11 cellular contexts compared by ENCODE assay signal in genomic region chr12:51482808-51483532, GRCh38. TPM values are rescaled to one million over a fixed set of nuclear protein-coding genes. Genes with fewer than 3 reads are reported as not detected.
DNase-seq lines count a peak whose midpoint lies in the region; ATAC-seq and TF ChIP-seq lines count a peak whose summit lies in the region.
"Had no signal": no experiment of that assay in that cellular context is flagged by ENCODE, and none has a peak within 500 bp of the region (broad histone marks: within the 10 kb centered on the region; RNA-seq: fewer than 3 reads in every experiment).

No MANE protein-coding gene starts in this region.

- peaks cover 4% of the 10 kb centered on the region for H3K9me3 Mint-ChIP-seq in activated CD4-positive, alpha-beta T cell treated with anti-CD3 and anti-CD28 coated beads, Interleukin-2, amount 10 ng/mL, durations not matched to agents 24 days and 14 days
- H3K9me3 Mint-ChIP-seq in endothelial cell (ENCODE audit: unreplicated experiment) = no peaks in the 10 kb centered on the region

- no peaks in the 10 kb centered on the region for H3K27me3 ChIP-seq in effector memory CD4-positive, alpha-beta T cell (replicated peaks; ENCODE audit: control insufficient read depth, insufficient read depth, low read length, poor library complexity, severe bottlenecking)
- no peaks in the 10 kb centered on the region for H3K27me3 ChIP-seq in body of pancreas

- ATAC-seq in GM21619 (IDR thresholded peaks at IDR 0.05; ENCODE audit: unreplicated experiment) (no peak), HG02938 (IDR thresholded peaks at IDR 0.05; ENCODE audit: unreplicated experiment) (no peak), body of pancreas (no peak)

- no peaks in the 10 kb centered on the region for H3K36me3 ChIP-seq in effector memory CD4-positive, alpha-beta T cell (ENCODE audit: control insufficient read depth, insufficient read depth, low read length)
- no peaks in the 10 kb centered on the region for H3K36me3 ChIP-seq in body of pancreas (replicated peaks in 1 of 2; ENCODE audit: insufficient read depth in 1 of 2, low read depth in 2 of 2)

- no peak overlapping the region for H3K27ac ChIP-seq in effector memory CD4-positive, alpha-beta T cell (ENCODE audit: insufficient read depth, low read length, poor library complexity, severe bottlenecking)
- H3K27ac ChIP-seq in body of pancreas = no peak overlapping the region
- H3K27ac ChIP-seq: VCaP had no signal

- DNase-seq in GM13976 (ENCODE audit: low spot score) (no peak), endothelial cell (ENCODE audit: low spot score) (no peak), body of pancreas (no peak)
- peak; percentile 82 for DNase-seq in activated CD4-positive, alpha-beta T cell treated with anti-CD3 and anti-CD28 coated beads, Interleukin-2, amount 10 ng/mL, durations not matched to agents 24 days and 14 days
- DNase-seq in effector memory CD4-positive, alpha-beta T cell = no peak
- peak; percentile 9 for DNase-seq in stimulated activated CD4-positive, alpha-beta T cell treated with anti-CD3 and anti-CD28 coated beads, Interleukin-4, amount 100 ng/mL, for 24 hours
- DNase-seq: cerebellar nuclear complex, head of caudate nucleus had no signal

- no peak for TF ChIP-seq POLR2A in body of pancreas (IDR thresholded peaks at IDR 0.05)

- 67 to 76% methylated on average over 3 of the region's 3 CpGs for WGBS in body of pancreas, 2 donors

- peak overlapping the region; percentile 17 for H3K4me3 ChIP-seq in effector memory CD4-positive, alpha-beta T cell (ENCODE audit: insufficient read depth, low read depth, low read length, poor library complexity, severe bottlenecking)
- no peak overlapping the region for H3K4me3 ChIP-seq in body of pancreas

- no peaks in the 10 kb centered on the region for H3K27me3 Mint-ChIP-seq in activated CD4-positive, alpha-beta T cell treated with anti-CD3 and anti-CD28 coated beads, Interleukin-2, amount 10 ng/mL, durations not matched to agents 24 days and 14 days
- H3K27me3 Mint-ChIP-seq in endothelial cell (ENCODE audit: unreplicated experiment) = no peaks in the 10 kb centered on the region

- peaks cover 43% of the 10 kb centered on the region for H3K4me1 Mint-ChIP-seq in activated CD4-positive, alpha-beta T cell treated with anti-CD3 and anti-CD28 coated beads, Interleukin-2, amount 10 ng/mL, durations not matched to agents 24 days and 14 days
- peaks cover 7% of the 10 kb centered on the region for H3K4me1 Mint-ChIP-seq in endothelial cell (ENCODE audit: unreplicated experiment)

- TF ChIP-seq CTCF in GM13976 (IDR thresholded peaks at IDR 0.05; ENCODE audit: borderline replicate concordance, control extremely low read depth, extremely low read depth, insufficient read depth, missing control alignments) (peak; percentile 25), endothelial cell (IDR thresholded peaks at IDR 0.05; ENCODE audit: unreplicated experiment) (no peak), body of pancreas (IDR thresholded peaks at IDR 0.05) (no peak)

- no peaks in the 10 kb centered on the region for H3K9me3 ChIP-seq in effector memory CD4-positive, alpha-beta T cell (ENCODE audit: control insufficient read depth, low read length)
- H3K9me3 ChIP-seq in body of pancreas = no peaks in the 10 kb centered on the region

- H3K36me3 Mint-ChIP-seq in activated CD4-positive, alpha-beta T cell treated with anti-CD3 and anti-CD28 coated beads, Interleukin-2, amount 10 ng/mL, durations not matched to agents 24 days and 14 days (ENCODE audit: low read depth) = peaks cover 2% of the 10 kb centered on the region
- no peaks in the 10 kb centered on the region for H3K36me3 Mint-ChIP-seq in endothelial cell (ENCODE audit: low read depth, unreplicated experiment)

- in situ Hi-C loops in GM13976 (cut with MboI; ENCODE audit: low sequenced_read_pairs, unreplicated experiment) = no loop called here

- peak overlapping the region; percentile 75 for H3K4me3 Mint-ChIP-seq in activated CD4-positive, alpha-beta T cell treated with anti-CD3 and anti-CD28 coated beads, Interleukin-2, amount 10 ng/mL, durations not matched to agents 24 days and 14 days
- no peak overlapping the region for H3K4me3 Mint-ChIP-seq in endothelial cell (ENCODE audit: unreplicated experiment)

- peak overlapping the region; percentile 84 for H3K27ac Mint-ChIP-seq in activated CD4-positive, alpha-beta T cell treated with anti-CD3 and anti-CD28 coated beads, Interleukin-2, amount 10 ng/mL, durations not matched to agents 24 days and 14 days
- no peak overlapping the region for H3K27ac Mint-ChIP-seq in endothelial cell (ENCODE audit: unreplicated experiment)

- H3K4me1 ChIP-seq in effector memory CD4-positive, alpha-beta T cell (ENCODE audit: control insufficient read depth, insufficient read depth, low read length, poor library complexity, severe bottlenecking) = peaks cover 12% of the 10 kb centered on the region
- H3K4me1 ChIP-seq in body of pancreas = no peaks in the 10 kb centered on the region

- intact Hi-C loops in activated CD4-positive, alpha-beta T cell treated with anti-CD3 and anti-CD28 coated beads, Interleukin-2, amount 10 ng/mL, durations not matched to agents 24 days and 14 days (cut with micrococcal nuclease) = loop anchor here (5.0 kb wide), 1 partner anchor 49 kb away; no protein-coding TSS in a partner anchor
- intact Hi-C loops in body of pancreas (cut with DNase I) = no loop called here

RNA-seq across cellular contexts. Expression of gene SLC4A8, which starts 58.3 kb away (rescaled TPM):
- total RNA-seq in activated CD4-positive, alpha-beta T cell treated with anti-CD3 and anti-CD28 coated beads, Interleukin-2, amount 10 ng/mL, durations not matched to agents 24 days and 14 days = 1.4 and 2.3 TPM in 2 replicates
- total RNA-seq in endothelial cell (ENCODE audit: unreplicated experiment) = 16.7 TPM
- 1 to 10 TPM; 1.6 to 2.3 TPM for total RNA-seq in body of pancreas

Comparison
In these comparisons a context has a peak if more than half of its experiments do, and no peak if none do; other contexts are left out.
1. DNase-seq: peak in activated CD4-positive, alpha-beta T cell treated with anti-CD3 and anti-CD28 coated beads, Interleukin-2, amount 10 ng/mL, durations not matched to agents 24 days and 14 days (single experiment) and stimulated activated CD4-positive, alpha-beta T cell treated with anti-CD3 and anti-CD28 coated beads, Interleukin-4, amount 100 ng/mL, for 24 hours (single experiment); none in GM13976 (single experiment), effector memory CD4-positive, alpha-beta T cell (0 of 3), endothelial cell (single experiment) and body of pancreas (0 of 4).